ENCODE assay signal across 17 cellular contexts in the genomic region with DNA sequence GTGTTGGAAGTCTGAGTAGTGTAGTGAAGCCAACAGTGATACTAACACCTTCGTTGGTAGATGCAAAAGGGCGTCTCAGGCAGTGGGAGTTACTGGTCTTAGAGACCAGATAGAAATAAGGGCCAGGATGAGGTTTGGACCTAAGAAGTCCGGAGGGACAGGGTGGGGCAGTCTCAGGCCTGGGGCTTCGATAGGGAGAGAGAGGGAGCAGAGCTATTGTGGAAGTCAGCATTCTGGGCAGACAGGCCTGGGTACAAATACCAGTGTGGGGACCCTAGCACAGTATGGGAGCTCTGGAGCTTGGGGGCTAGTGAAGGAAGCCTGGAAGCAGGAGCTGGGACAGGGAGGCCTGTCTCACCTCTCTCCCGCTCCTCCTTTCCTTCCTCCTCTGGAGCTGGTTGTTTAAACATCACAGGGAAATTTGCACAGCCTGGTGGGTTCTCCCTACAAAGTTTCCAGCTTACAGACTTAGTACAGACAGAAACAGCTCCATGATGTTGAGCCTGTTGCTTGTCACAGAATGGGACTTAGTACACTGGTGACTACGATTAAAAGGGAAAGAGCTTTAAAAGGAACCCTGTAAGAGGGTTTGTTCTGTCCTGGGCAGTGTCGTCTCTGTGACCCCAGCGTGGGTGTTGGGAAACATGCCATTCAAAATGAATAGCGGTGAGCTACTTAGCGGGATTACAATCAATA.
A peak's percentile ranks its signal among the peaks of the same experiment; 100 is the strongest.
DNase-seq lines count a peak whose midpoint lies in the region; ATAC-seq and TF ChIP-seq lines count a peak whose summit lies in the region.
"Had no signal": no experiment of that assay in that cellular context is flagged by ENCODE, and none has a peak within 500 bp of the region (broad histone marks: within the 10 kb centered on the region; RNA-seq: fewer than 3 reads in every experiment).

No MANE protein-coding gene starts in this region.

- no peak overlapping the region for H2AK9ac ChIP-seq in IMR-90 (replicated peaks; ENCODE audit: low read depth, low read length, poor library complexity)

- H3K14ac ChIP-seq in IMR-90 (replicated peaks; ENCODE audit: low read depth, low read length): no peak overlapping the region

- DNase-seq in IMR-90 (no peak), adipocyte (ENCODE audit: low read depth) (no peak), heart right ventricle (no peak), osteoblast (ENCODE audit: insufficient read length, low spot score, missing footprints) (no peak), NCI-H1436 treated with DMSO at 0.1 percent for 48 hours (lab: John Stamatoyannopoulos, UW) (no peak), erythroblast (lab: John Stamatoyannopoulos, UW) (no peak), HK-2 (ENCODE audit: unreplicated experiment) (no peak), NCI-H2081 (lab: John Stamatoyannopoulos, UW) (no peak)
- DNase-seq: ACHN; C1 segment of cervical spinal cord; CD8-positive, alpha-beta memory T cell; GOT3; Kasumi-1; MG63; NCI-H1092 treated with DMSO at 0.1 percent for 48 hours; NCI-H1694; NCI-H774 had no signal

- TF ChIP-seq POLR2A in IMR-90 (IDR thresholded peaks at IDR 0.05; ENCODE audit: low read depth, low read length) (no peak), erythroblast (IDR thresholded peaks at IDR 0.05; ENCODE audit: low read length) (no peak)

- H3K36me3 ChIP-seq in IMR-90 (ENCODE audit: control insufficient read depth, insufficient read depth, low read length) (no peaks in the 10 kb centered on the region), adipocyte (ENCODE audit: control insufficient read depth, insufficient read depth, low read length, severe bottlenecking) (no peaks in the 10 kb centered on the region), heart right ventricle (no peaks in the 10 kb centered on the region), osteoblast (ENCODE audit: insufficient read depth, low read length) (no peaks in the 10 kb centered on the region)
- H3K36me3 ChIP-seq: MG63 had no signal

- ATAC-seq in IMR-90 (ENCODE audit: low read depth) (no peak), heart right ventricle (peak in 6 of 8 donors; percentile 31 to 73 (median 56))

- no peaks in the 10 kb centered on the region for H3K79me1 ChIP-seq in IMR-90 (ENCODE audit: low read depth in 1 of 2, low read length in 2 of 2)

- no peak overlapping the region for H3K4me3 ChIP-seq in IMR-90 (ENCODE audit: insufficient read depth, low read depth, low read length)
- no peak overlapping the region for H3K4me3 ChIP-seq in adipocyte (ENCODE audit: low read length)
- no peak overlapping the region for H3K4me3 ChIP-seq in heart right ventricle
- H3K4me3 ChIP-seq in osteoblast (ENCODE audit: insufficient read depth, low read length): no peak overlapping the region
- H3K4me3 ChIP-seq: MG63 had no signal

- H2BK5ac ChIP-seq in IMR-90 (ENCODE audit: low read depth, low read length, poor library complexity, severe bottlenecking): no peak overlapping the region

- WGBS in IMR-90 (ENCODE audit: extremely low coverage in 2 of 2, insufficient read length in 1 of 2), 2 experiments: 72% methylated on average over 5 of the region's 10 CpGs; no CpG with 5 or more reads in 1 of the 2 experiments
- 53 to 61% methylated on average over 10 of the region's 10 CpGs for WGBS in heart right ventricle, 2 donors

- no peaks in the 10 kb centered on the region for H3K79me2 ChIP-seq in osteoblast (ENCODE audit: insufficient read depth, low read length)

- BruUV-seq in IMR-90 (replicated peaks; lab: Mats Ljungman, UMichigan): no TSS peak

- peaks cover 5% of the 10 kb centered on the region; the same call in 1 of the 2 replicates for H3K4me1 ChIP-seq in IMR-90 (ENCODE audit: control insufficient read depth, insufficient read depth, low read length)
- peaks cover 16% of the 10 kb centered on the region for H3K4me1 ChIP-seq in adipocyte (ENCODE audit: control insufficient read depth, insufficient read depth, low read length)
- H3K4me1 ChIP-seq in heart right ventricle: peaks cover 2 to 31% (median 23%) of the 10 kb centered on the region in 9 donors
- peaks cover 14% of the 10 kb centered on the region for H3K4me1 ChIP-seq in osteoblast (ENCODE audit: insufficient read depth, low read length)

- no peak overlapping the region for H4K5ac ChIP-seq in IMR-90 (ENCODE audit: low read depth, low read length)

- H2AFZ ChIP-seq in IMR-90 (replicated peaks; ENCODE audit: low read length, poor library complexity) (no peak overlapping the region), osteoblast (ENCODE audit: low read length) (peak overlapping the region; percentile 70)

- H3K4me2 ChIP-seq in IMR-90 (ENCODE audit: low read depth, low read length) (no peak overlapping the region), osteoblast (ENCODE audit: insufficient read depth, low read length) (peak overlapping the region; percentile 74)

- H3K4ac ChIP-seq in IMR-90 (ENCODE audit: low read depth, low read length): no peak overlapping the region

- TF ChIP-seq CTCF in IMR-90 (conservative IDR thresholded peaks at IDR 0.05; ENCODE audit: low read depth, low read length): no peak
- no peak for TF ChIP-seq CTCF in heart right ventricle (IDR thresholded peaks at IDR 0.05)
- no peak for TF ChIP-seq CTCF in osteoblast (IDR thresholded peaks at IDR 0.05; ENCODE audit: extremely low read depth, low read depth, low read length)

- no peak overlapping the region for H3K23ac ChIP-seq in IMR-90 (ENCODE audit: low read depth, low read length)

- H2BK20ac ChIP-seq in IMR-90 (ENCODE audit: low read depth, low read length): 0 out of 2 replicates have a peak overlapping the region, but pooled peaks have one; percentile 10

- peak overlapping the region; percentile 55; the same call in 1 of the 2 replicates for H2AK5ac ChIP-seq in IMR-90 (ENCODE audit: low read depth, low read length)

- H3K9ac ChIP-seq in IMR-90 (ENCODE audit: low read depth, low read length) (no peak overlapping the region), adipocyte (ENCODE audit: low read length) (peak overlapping the region; percentile 73)

- H3K27ac ChIP-seq in IMR-90 (ENCODE audit: insufficient read depth, low read length) (no peak overlapping the region), heart right ventricle (peak overlapping the region in 8 of 10 donors; percentile 23 to 85 (median 80)), osteoblast (ENCODE audit: low read depth, low read length) (peak overlapping the region; percentile 21)

- no peak overlapping the region for H4K91ac ChIP-seq in IMR-90 (ENCODE audit: insufficient read depth, low read depth, low read length)

- H2BK15ac ChIP-seq in IMR-90 (ENCODE audit: low read depth, low read length): no peak overlapping the region

- CTCF ChIA-PET in IMR-90 (lab: Yijun Ruan, JAX): interaction anchor here (1.3 to 4.0 kb wide), 2 partner anchors 8 to 21 kb away, joined by 9 to 20 read pairs; no protein-coding TSS in a partner anchor

- no peak for TF ChIP-seq RAD21 in IMR-90 (IDR thresholded peaks at IDR 0.05; ENCODE audit: low read length)

- no peak overlapping the region for H4K8ac ChIP-seq in IMR-90 (ENCODE audit: low read depth in 2 of 2, low read length in 2 of 2)

- POLR2A ChIA-PET in IMR-90 (lab: Charles Lee; ENCODE audit: unreplicated experiment): no interaction called here

- H2BK120ac ChIP-seq in IMR-90 (ENCODE audit: low read depth, low read length): no peak overlapping the region

- H4K20me1 ChIP-seq in IMR-90 (ENCODE audit: insufficient read depth, low read length) (no peaks in the 10 kb centered on the region), osteoblast (ENCODE audit: insufficient read depth, low read length) (no peaks in the 10 kb centered on the region)

- no peak overlapping the region for H3K18ac ChIP-seq in IMR-90 (ENCODE audit: low read depth, low read length)

- intact Hi-C loops in IMR-90 (cut with micrococcal nuclease): no loop called here
- intact Hi-C loops in heart right ventricle (cut with DNase I): no loop called here

- in situ Hi-C loops in IMR-90 (cut with MboI; ENCODE audit: low sequenced_read_pairs): no loop called here

- H3K27me3 ChIP-seq in IMR-90 (ENCODE audit: control insufficient read depth, insufficient read depth, low read length) (peaks cover 2% of the 10 kb centered on the region; the same call in 1 of the 2 replicates), adipocyte (replicated peaks; ENCODE audit: control insufficient read depth, insufficient read depth, low read length) (no peaks in the 10 kb centered on the region), heart right ventricle (no peaks in the 10 kb centered on the region), osteoblast (ENCODE audit: insufficient read depth, low read length) (no peaks in the 10 kb centered on the region)
- H3K27me3 ChIP-seq: MG63 had no signal

- dilution Hi-C loops in IMR-90 (cut with HindIII; ENCODE audit: low sequenced_read_pairs, unreplicated experiment): no loop called here

- H3K9me3 ChIP-seq in IMR-90 (ENCODE audit: control insufficient read depth, insufficient read depth, low read length): no peaks in the 10 kb centered on the region
- no peaks in the 10 kb centered on the region for H3K9me3 ChIP-seq in adipocyte (ENCODE audit: control insufficient read depth, low read length)
- no peaks in the 10 kb centered on the region for H3K9me3 ChIP-seq in heart right ventricle
- H3K9me3 ChIP-seq in osteoblast (ENCODE audit: low read depth, low read length): no peaks in the 10 kb centered on the region
- H3K9me3 ChIP-seq: MG63 had no signal

- no peak overlapping the region for H3K56ac ChIP-seq in IMR-90 (ENCODE audit: extremely low read depth, insufficient read depth, low read length)

- no peaks in the 10 kb centered on the region; the same call in 1 of the 2 replicates for H3K9me1 ChIP-seq in IMR-90 (ENCODE audit: insufficient read depth, low read length)

TF ChIP-seq in IMR-90, 13 proteins besides CTCF, POLR2A, EP300 and RAD21:
- no peak for TF ChIP-seq NFE2L2 (IDR thresholded peaks at IDR 0.05; ENCODE audit: low read depth, low read length)
- no peak for TF ChIP-seq RFX5 (IDR thresholded peaks at IDR 0.05; ENCODE audit: low read depth, low read length)
- no peak for TF ChIP-seq MAFK (IDR thresholded peaks at IDR 0.05; ENCODE audit: low read depth, low read length)
- no peak for TF ChIP-seq CEBPB (IDR thresholded peaks at IDR 0.05; ENCODE audit: low read depth, low read length)
- no peak for TF ChIP-seq SMC3 (IDR thresholded peaks at IDR 0.05; ENCODE audit: low read depth, low read length)
- TF ChIP-seq, protein P1, sequence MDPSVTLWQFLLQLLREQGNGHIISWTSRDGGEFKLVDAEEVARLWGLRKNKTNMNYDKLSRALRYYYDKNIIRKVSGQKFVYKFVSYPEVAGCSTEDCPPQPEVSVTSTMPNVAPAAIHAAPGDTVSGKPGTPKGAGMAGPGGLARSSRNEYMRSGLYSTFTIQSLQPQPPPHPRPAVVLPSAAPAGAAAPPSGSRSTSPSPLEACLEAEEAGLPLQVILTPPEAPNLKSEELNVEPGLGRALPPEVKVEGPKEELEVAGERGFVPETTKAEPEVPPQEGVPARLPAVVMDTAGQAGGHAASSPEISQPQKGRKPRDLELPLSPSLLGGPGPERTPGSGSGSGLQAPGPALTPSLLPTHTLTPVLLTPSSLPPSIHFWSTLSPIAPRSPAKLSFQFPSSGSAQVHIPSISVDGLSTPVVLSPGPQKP (IDR thresholded peaks at IDR 0.05; ENCODE audit: borderline replicate concordance, low read depth, low read length): no peak
- TF ChIP-seq MXI1 (IDR thresholded peaks at IDR 0.05; ENCODE audit: borderline replicate concordance, low read depth, low read length): no peak
TF ChIP-seq in IMR-90: peak in this region for 0.
